Comparison of ENCODE assay signal across 8 cellular contexts in the genomic region with DNA sequence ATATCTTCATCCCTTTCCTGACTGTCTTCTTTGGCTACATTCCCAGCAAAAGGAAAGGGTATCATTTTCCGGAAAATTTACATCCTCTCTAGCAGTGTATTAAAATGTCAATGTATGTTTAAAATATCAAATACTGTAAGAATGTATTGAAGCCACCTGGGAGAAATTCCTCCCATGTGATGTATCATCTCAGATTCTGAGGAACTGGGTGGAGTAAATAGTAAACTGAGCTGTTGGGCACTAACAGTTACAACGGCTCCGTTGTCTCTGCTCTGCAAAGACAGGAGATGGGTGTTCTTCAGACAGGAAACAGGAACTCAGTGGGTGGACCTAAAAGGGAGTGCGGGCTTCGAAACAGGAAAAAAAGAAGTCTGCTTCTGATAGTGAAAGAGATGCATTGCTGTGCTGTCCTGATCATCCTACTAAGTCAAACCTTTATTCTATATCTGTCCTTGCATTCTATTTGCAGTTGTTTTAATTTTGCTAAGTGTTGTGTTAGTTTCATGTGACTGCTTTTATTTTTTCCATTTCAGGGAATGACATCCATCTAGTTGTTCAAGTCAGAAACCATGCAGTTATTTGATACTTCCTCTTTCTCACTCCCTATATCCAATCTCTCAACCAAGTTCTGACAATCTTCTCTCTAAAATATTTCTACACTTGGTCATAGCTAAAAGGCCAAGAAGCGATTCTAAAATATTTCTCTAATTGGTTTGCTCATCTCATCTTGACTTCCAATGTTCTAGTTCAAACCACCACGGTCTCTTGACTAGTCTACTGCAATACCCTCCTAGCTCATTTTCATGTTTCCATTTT.
A peak's percentile ranks its signal among the peaks of the same experiment; 100 is the strongest.
DNase-seq lines count a peak whose midpoint lies in the region; ATAC-seq, FAIRE-seq and TF ChIP-seq lines count a peak whose summit lies in the region.

No MANE protein-coding gene starts in this region.

- no peak for FAIRE-seq in RCC 7860 (lab: Jason Lieb, UNC)

- H3K4me3 ChIP-seq in brain microvascular endothelial cell (ENCODE audit: low read depth, low read length) (peak overlapping the region; percentile 3), neutrophil (ENCODE audit: low read depth in 1 of 2, low read length in 1 of 2) (peak overlapping the region; percentile 43 to 49)

- peaks cover 64 to 67% of the 10 kb centered on the region in 2 experiments for H3K4me1 ChIP-seq in neutrophil (ENCODE audit: control insufficient read depth in 1 of 2, insufficient read depth in 1 of 2, low read depth in 1 of 2, low read length in 1 of 2)

- H3K27ac ChIP-seq in brain microvascular endothelial cell (peak overlapping the region; percentile 7), neutrophil (peak overlapping the region; percentile 83)

- no peaks in the 10 kb centered on the region for H3K9me3 ChIP-seq in neutrophil

- no peaks in the 10 kb centered on the region for H3K27me3 ChIP-seq in brain microvascular endothelial cell (replicated peaks)
- H3K27me3 ChIP-seq in neutrophil = no peaks in the 10 kb centered on the region

- ATAC-seq in GM21447 (IDR thresholded peaks at IDR 0.05; ENCODE audit: unreplicated experiment) = peak; percentile 56
- no peak for ATAC-seq in GM18873 (IDR thresholded peaks at IDR 0.05; ENCODE audit: low FRiP score, unreplicated experiment)

- H3K36me3 ChIP-seq in brain microvascular endothelial cell (replicated peaks) (no peaks in the 10 kb centered on the region), neutrophil (no peaks in the 10 kb centered on the region)

- no peak for TF ChIP-seq CTCF in brain microvascular endothelial cell (IDR thresholded peaks at IDR 0.05; ENCODE audit: low read depth, low read length, missing control alignments)
- TF ChIP-seq CTCF in neutrophil (IDR thresholded peaks at IDR 0.05) = no peak

- DNase-seq in EL (peak; percentile 77), MV-4-11 (lab: John Stamatoyannopoulos, UW) (peak; percentile 92), brain microvascular endothelial cell (peak; percentile 68), RCC 7860 (ENCODE audit: low spot score) (no peak), 8988T (no peak)

- in situ Hi-C loops in brain microvascular endothelial cell (cut with HindIII; ENCODE audit: low pct_ligation_motif_present, low sequenced_read_pairs) = no loop called here

Comparison
In these comparisons a context has a peak if more than half of its experiments do, and no peak if none do; other contexts are left out.
1. DNase-seq: peak in EL (single experiment), MV-4-11 (single experiment) and brain microvascular endothelial cell (single experiment); none in RCC 7860 (single experiment) and 8988T (single experiment).